8 cellular contexts compared by ENCODE assay signal in the genomic region with DNA sequence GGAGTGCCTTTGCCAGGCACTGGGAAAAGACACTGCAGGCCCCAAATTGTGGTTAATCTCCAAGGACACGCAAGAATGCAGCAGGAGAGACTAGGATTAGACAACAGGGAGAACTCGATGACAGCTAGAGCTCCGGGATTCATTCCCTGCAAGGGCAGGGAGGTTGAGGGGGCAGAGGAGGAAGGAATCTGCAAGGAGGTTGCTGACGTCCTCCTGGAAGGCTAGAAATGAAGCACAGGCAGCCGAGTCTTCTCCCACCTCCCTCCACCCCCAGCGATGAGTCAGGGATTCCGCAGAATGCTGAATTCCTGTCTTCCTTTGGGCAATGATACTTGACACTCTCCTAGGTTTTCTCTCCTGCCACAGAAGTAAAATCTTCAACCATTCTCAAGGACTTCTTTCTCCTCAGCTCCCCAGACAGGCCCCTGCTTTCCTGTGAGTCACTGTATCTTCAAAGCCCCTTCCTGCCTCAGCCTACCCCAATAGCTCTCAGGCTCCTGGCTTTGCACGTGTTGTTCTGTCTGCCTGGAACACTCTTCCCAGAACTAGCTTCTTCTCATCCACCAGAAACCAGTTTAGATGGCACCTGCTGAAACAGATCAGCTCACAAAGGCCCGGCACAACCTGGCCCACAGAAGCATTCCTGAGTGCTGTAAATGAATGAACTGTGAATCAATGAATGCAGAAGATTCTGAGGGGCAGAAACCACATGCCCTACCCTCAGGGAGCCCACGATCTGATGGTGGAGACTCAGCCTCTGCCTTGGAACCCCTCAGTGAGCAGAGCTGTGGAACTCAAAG.
A peak's percentile ranks its signal among the peaks of the same experiment; 100 is the strongest.
DNase-seq lines count a peak whose midpoint lies in the region; ATAC-seq and TF ChIP-seq lines count a peak whose summit lies in the region.

No MANE protein-coding gene starts in this region.

- peak overlapping the region; percentile 86 for H3K9ac ChIP-seq in PC-3 (ENCODE audit: low read length)

- H3K79me2 ChIP-seq in PC-3 (ENCODE audit: low read length) (no peaks in the 10 kb centered on the region), osteoblast (ENCODE audit: insufficient read depth, low read length) (no peaks in the 10 kb centered on the region)

- peak overlapping the region; percentile 100 for H3K27ac ChIP-seq in PC-3 (ENCODE audit: low read length)
- H3K27ac ChIP-seq in epithelial cell of prostate: peak overlapping the region; percentile 92
- peak overlapping the region; percentile 93 for H3K27ac ChIP-seq in osteoblast (ENCODE audit: low read depth, low read length)

- no peaks in the 10 kb centered on the region for H3K9me2 ChIP-seq in PC-3 (replicated peaks; ENCODE audit: low read length)

- ATAC-seq in PC-3 (peak; percentile 70), HG02973 (IDR thresholded peaks at IDR 0.05; ENCODE audit: unreplicated experiment) (no peak)

- H3K36me3 ChIP-seq in PC-3 (ENCODE audit: low read depth, low read length) (no peaks in the 10 kb centered on the region), osteoblast (ENCODE audit: insufficient read depth, low read length) (no peaks in the 10 kb centered on the region)

- peak; percentile 92 for DNase-seq in ELF-1 (ENCODE audit: low read depth, low spot score)
- peak; percentile 98 for DNase-seq in PC-3
- DNase-seq in epithelial cell of prostate (ENCODE audit: low read depth, low spot score): no peak
- DNase-seq in osteoblast (ENCODE audit: insufficient read length, low spot score, missing footprints): peak; percentile 96
- no peak for DNase-seq in NCI-H748 treated with DMSO at 0.1 percent for 48 hours (lab: John Stamatoyannopoulos, UW)
- no peak for DNase-seq in cerebellar nuclear complex (lab: John Stamatoyannopoulos, UW)
- no peak for DNase-seq in activated CD4-positive, alpha-beta T cell treated with anti-CD3 and anti-CD28 coated beads for 48 hours

- H3K4me3 ChIP-seq in PC-3 (ENCODE audit: low read length): peak overlapping the region; percentile 15; the same call in 1 of the 2 replicates
- no peak overlapping the region for H3K4me3 ChIP-seq in osteoblast (ENCODE audit: insufficient read depth, low read length)

- BruUV-seq in PC-3 (replicated peaks; lab: Mats Ljungman, UMichigan): TSS peak; percentile 92

- intact Hi-C loops in PC-3 (cut with micrococcal nuclease): no loop called here

- POLR2A ChIA-PET in PC-3 (lab: Charles Lee; ENCODE audit: unreplicated experiment): interaction anchor here (0.7 to 0.9 kb wide), 2 partner anchors 9 to 205 kb away, joined by 3 to 4 read pairs; a partner anchor contains a TSS

- H3K27me3 ChIP-seq in PC-3 (ENCODE audit: low read length): no peaks in the 10 kb centered on the region
- no peaks in the 10 kb centered on the region for H3K27me3 ChIP-seq in osteoblast (ENCODE audit: insufficient read depth, low read length)

- no peaks in the 10 kb centered on the region for H4K20me1 ChIP-seq in PC-3 (ENCODE audit: low read length)
- no peaks in the 10 kb centered on the region for H4K20me1 ChIP-seq in osteoblast (ENCODE audit: insufficient read depth, low read length)

- H3F3A ChIP-seq in PC-3 (ENCODE audit: low read length, unreplicated experiment): peaks cover 11% of the 10 kb centered on the region

- no peaks in the 10 kb centered on the region for H3K9me3 ChIP-seq in PC-3 (ENCODE audit: low read length)
- no peaks in the 10 kb centered on the region for H3K9me3 ChIP-seq in osteoblast (ENCODE audit: low read depth, low read length)

- peaks cover 68% of the 10 kb centered on the region for H3K4me1 ChIP-seq in PC-3 (ENCODE audit: insufficient read depth, low read length)
- peaks cover 48% of the 10 kb centered on the region for H3K4me1 ChIP-seq in osteoblast (ENCODE audit: insufficient read depth, low read length)

- H3K4me2 ChIP-seq in PC-3 (ENCODE audit: low read length) (peak overlapping the region; percentile 66), osteoblast (ENCODE audit: insufficient read depth, low read length) (peak overlapping the region; percentile 51)

- no peak for TF ChIP-seq CTCF in PC-3 (conservative IDR thresholded peaks at IDR 0.05; ENCODE audit: low read depth, low read length)
- TF ChIP-seq CTCF in osteoblast (IDR thresholded peaks at IDR 0.05; ENCODE audit: extremely low read depth, low read depth, low read length): no peak

- H2AFZ ChIP-seq in PC-3 (ENCODE audit: low read length) (0 out of 2 replicates have a peak overlapping the region, but pooled peaks have one; percentile 18), osteoblast (ENCODE audit: low read length) (no peak overlapping the region)

- CTCF ChIA-PET in PC-3 (lab: Charles Lee): no interaction called here

Comparison
In these comparisons a context has a peak if more than half of its experiments do, and no peak if none do; other contexts are left out.
1. DNase-seq: peak in ELF-1 (single experiment), PC-3 (single experiment) and osteoblast (single experiment); none in epithelial cell of prostate (single experiment), NCI-H748 treated with DMSO at 0.1 percent for 48 hours (single experiment), cerebellar nuclear complex (0 of 2) and activated CD4-positive, alpha-beta T cell treated with anti-CD3 and anti-CD28 coated beads for 48 hours (single experiment).
2. Peak in every context shown above with its lines, with median percentiles within 50 percentile points of each other: H3K27ac ChIP-seq.